ENCODE assay signal across 1 cellular context in genomic region chr4:145557720-145558119, GRCh38.
TF ChIP-seq lines count a peak whose summit lies in the region.

No MANE protein-coding gene starts in this region.

TF ChIP-seq in GM23338, 12 proteins besides CTCF, POLR2A, EP300 and RAD21 (continued from another document):
- no peak for TF ChIP-seq NANOG (IDR thresholded peaks at IDR 0.05; ENCODE audit: borderline replicate concordance)
- no peak for TF ChIP-seq CREB1 (CRISPR knock-in tag; IDR thresholded peaks at IDR 0.05; ENCODE audit: low read depth)
- no peak for TF ChIP-seq STAT1 (IDR thresholded peaks at IDR 0.05; ENCODE audit: unreplicated experiment)
